1 cellular context compared by ENCODE assay signal in genomic region chr5:154780128-154780527, GRCh38.
TF ChIP-seq lines count a peak whose summit lies in the region.

No MANE protein-coding gene starts in this region.

TF ChIP-seq in WTC11, 78 proteins besides CTCF, POLR2A, EP300 and RAD21 (continued from another document):
- TF ChIP-seq ZNF425 (CRISPR knock-in tag; conservative IDR thresholded peaks at IDR 0.05) = no peak
- TF ChIP-seq MXD4 (CRISPR knock-in tag; IDR thresholded peaks at IDR 0.05; ENCODE audit: borderline replicate concordance) = no peak
- TF ChIP-seq ZNF121 (CRISPR knock-in tag; IDR thresholded peaks at IDR 0.05) = no peak
- no peak for TF ChIP-seq IRF1 (CRISPR knock-in tag; IDR thresholded peaks at IDR 0.05)
- no peak for TF ChIP-seq ETV6 (CRISPR knock-in tag; IDR thresholded peaks at IDR 0.05)
- no peak for TF ChIP-seq JUN (CRISPR knock-in tag; IDR thresholded peaks at IDR 0.05)
- TF ChIP-seq ZNF232 (CRISPR knock-in tag; IDR thresholded peaks at IDR 0.05) = no peak
- TF ChIP-seq ZNF532 (CRISPR knock-in tag; IDR thresholded peaks at IDR 0.05; ENCODE audit: borderline replicate concordance) = no peak
- TF ChIP-seq TP53 (CRISPR knock-in tag; IDR thresholded peaks at IDR 0.05) = no peak
- TF ChIP-seq, protein P1, sequence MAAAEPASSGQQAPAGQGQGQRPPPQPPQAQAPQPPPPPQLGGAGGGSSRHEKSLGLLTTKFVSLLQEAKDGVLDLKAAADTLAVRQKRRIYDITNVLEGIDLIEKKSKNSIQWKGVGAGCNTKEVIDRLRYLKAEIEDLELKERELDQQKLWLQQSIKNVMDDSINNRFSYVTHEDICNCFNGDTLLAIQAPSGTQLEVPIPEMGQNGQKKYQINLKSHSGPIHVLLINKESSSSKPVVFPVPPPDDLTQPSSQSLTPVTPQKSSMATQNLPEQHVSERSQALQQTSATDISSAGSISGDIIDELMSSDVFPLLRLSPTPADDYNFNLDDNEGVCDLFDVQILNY (CRISPR knock-in tag; IDR thresholded peaks at IDR 0.05) = no peak
